In the genomic region with DNA sequence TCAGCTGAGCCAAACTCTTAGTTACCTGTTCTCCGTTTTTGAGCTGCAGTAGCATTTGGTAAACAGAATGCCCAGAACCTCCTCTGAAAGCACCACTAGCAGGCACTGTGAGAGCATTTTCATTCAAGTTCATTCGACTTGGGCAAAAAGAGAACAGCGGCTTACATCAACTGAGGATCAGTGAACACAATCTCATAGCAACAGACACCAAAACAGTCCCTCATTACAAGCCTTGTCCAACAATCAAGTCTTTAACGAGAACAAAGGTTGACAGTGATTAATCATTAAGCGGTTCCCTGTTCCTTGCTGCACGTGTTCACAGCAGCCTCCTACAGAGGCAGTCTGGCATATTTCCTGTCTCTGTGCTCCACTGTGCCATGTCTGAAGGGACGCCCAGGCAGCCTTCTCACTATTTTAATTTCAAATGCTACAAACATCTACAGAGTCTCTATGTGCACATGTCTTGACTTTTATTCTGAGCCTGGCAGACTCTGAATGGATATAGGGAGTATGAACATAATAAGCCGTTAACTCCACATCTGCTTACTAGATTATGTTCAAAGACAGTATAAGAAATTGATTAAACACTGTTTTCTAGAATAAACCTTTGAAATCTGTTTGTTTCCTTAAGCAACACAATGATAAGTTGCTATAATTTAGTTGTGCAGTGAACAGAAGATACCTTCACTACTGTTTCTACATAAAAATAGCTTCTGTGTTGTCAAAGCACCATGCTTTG, we compare ENCODE assay signal across 1 cellular context.
TF ChIP-seq lines count a peak whose summit lies in the region.

No MANE protein-coding gene starts in this region.

TF ChIP-seq in HepG2, 621 proteins besides CTCF, POLR2A, EP300 and RAD21 (continued from another document and continues in another):
- TF ChIP-seq, protein P1, sequence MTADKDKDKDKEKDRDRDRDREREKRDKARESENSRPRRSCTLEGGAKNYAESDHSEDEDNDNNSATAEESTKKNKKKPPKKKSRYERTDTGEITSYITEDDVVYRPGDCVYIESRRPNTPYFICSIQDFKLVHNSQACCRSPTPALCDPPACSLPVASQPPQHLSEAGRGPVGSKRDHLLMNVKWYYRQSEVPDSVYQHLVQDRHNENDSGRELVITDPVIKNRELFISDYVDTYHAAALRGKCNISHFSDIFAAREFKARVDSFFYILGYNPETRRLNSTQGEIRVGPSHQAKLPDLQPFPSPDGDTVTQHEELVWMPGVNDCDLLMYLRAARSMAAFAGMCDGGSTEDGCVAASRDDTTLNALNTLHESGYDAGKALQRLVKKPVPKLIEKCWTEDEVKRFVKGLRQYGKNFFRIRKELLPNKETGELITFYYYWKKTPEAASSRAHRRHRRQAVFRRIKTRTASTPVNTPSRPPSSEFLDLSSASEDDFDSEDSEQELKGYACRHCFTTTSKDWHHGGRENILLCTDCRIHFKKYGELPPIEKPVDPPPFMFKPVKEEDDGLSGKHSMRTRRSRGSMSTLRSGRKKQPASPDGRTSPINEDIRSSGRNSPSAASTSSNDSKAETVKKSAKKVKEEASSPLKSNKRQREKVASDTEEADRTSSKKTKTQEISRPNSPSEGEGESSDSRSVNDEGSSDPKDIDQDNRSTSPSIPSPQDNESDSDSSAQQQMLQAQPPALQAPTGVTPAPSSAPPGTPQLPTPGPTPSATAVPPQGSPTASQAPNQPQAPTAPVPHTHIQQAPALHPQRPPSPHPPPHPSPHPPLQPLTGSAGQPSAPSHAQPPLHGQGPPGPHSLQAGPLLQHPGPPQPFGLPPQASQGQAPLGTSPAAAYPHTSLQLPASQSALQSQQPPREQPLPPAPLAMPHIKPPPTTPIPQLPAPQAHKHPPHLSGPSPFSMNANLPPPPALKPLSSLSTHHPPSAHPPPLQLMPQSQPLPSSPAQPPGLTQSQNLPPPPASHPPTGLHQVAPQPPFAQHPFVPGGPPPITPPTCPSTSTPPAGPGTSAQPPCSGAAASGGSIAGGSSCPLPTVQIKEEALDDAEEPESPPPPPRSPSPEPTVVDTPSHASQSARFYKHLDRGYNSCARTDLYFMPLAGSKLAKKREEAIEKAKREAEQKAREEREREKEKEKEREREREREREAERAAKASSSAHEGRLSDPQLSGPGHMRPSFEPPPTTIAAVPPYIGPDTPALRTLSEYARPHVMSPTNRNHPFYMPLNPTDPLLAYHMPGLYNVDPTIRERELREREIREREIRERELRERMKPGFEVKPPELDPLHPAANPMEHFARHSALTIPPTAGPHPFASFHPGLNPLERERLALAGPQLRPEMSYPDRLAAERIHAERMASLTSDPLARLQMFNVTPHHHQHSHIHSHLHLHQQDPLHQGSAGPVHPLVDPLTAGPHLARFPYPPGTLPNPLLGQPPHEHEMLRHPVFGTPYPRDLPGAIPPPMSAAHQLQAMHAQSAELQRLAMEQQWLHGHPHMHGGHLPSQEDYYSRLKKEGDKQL (CRISPR knock-in tag; IDR thresholded peaks at IDR 0.05; ENCODE audit: low read depth) = no peak; the same call in 1 of the 2 replicates
- no peak for TF ChIP-seq ZNF3 (CRISPR knock-in tag; IDR thresholded peaks at IDR 0.05)
- TF ChIP-seq, protein P2, sequence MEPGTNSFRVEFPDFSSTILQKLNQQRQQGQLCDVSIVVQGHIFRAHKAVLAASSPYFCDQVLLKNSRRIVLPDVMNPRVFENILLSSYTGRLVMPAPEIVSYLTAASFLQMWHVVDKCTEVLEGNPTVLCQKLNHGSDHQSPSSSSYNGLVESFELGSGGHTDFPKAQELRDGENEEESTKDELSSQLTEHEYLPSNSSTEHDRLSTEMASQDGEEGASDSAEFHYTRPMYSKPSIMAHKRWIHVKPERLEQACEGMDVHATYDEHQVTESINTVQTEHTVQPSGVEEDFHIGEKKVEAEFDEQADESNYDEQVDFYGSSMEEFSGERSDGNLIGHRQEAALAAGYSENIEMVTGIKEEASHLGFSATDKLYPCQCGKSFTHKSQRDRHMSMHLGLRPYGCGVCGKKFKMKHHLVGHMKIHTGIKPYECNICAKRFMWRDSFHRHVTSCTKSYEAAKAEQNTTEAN (CRISPR knock-in tag; conservative IDR thresholded peaks at IDR 0.05) = no peak; the same call in none of the 2 replicates
- 0 out of 2 replicates have a peak, but pooled peaks have one; percentile 21 for TF ChIP-seq ZNF354B (CRISPR knock-in tag; IDR thresholded peaks at IDR 0.05)
- peak; percentile 64 for TF ChIP-seq DMAP1 (CRISPR knock-in tag; IDR thresholded peaks at IDR 0.05)
- peak; percentile 60; the same call in 1 of the 2 replicates for TF ChIP-seq KDM2A (CRISPR knock-in tag; IDR thresholded peaks at IDR 0.05; ENCODE audit: borderline replicate concordance, low read depth)
- TF ChIP-seq PPARG (CRISPR knock-in tag; conservative IDR thresholded peaks at IDR 0.05) = peak; percentile 98
- no peak for TF ChIP-seq JARID2 (CRISPR knock-in tag; IDR thresholded peaks at IDR 0.05; ENCODE audit: insufficient replicate concordance)
- 0 out of 2 replicates have a peak, but pooled peaks have one; percentile 50 for TF ChIP-seq RNF2 (conservative IDR thresholded peaks at IDR 0.05; ENCODE audit: low read depth)
- TF ChIP-seq, protein P3, sequence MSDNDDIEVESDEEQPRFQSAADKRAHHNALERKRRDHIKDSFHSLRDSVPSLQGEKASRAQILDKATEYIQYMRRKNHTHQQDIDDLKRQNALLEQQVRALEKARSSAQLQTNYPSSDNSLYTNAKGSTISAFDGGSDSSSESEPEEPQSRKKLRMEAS (IDR thresholded peaks at IDR 0.05) = peak; percentile 95
- no peak for TF ChIP-seq ZFP90 (CRISPR knock-in tag; IDR thresholded peaks at IDR 0.05; ENCODE audit: borderline replicate concordance)
- 0 out of 2 replicates have a peak, but pooled peaks have one; percentile 48 for TF ChIP-seq CREB1 (IDR thresholded peaks at IDR 0.05)
- TF ChIP-seq CREB1 (CRISPR knock-in tag; IDR thresholded peaks at IDR 0.05) = peak; percentile 61
- TF ChIP-seq, protein P4, sequence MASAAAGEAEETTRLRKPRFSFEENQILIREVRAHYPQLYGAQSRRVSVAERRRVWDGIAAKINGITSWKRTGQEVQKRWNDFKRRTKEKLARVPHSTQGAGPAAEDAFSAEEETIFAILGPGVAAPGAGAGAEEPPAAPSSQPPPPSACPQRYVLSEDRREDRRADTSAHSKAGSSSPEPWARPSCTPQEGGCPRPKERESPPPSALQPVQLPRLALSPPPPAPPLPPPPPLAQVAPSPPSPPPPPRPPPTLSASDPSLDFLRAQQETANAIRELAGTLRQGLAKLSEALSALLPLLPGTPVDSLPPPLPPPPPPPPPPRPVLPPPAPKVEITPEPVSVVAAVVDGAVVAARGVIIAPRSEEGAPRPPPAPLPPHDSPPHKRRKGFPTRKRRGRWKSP (CRISPR knock-in tag; IDR thresholded peaks at IDR 0.05) = peak; percentile 28; the same call in 1 of the 2 replicates
- TF ChIP-seq ZNF10 (CRISPR knock-in tag; IDR thresholded peaks at IDR 0.05; ENCODE audit: borderline replicate concordance, low read depth) = no peak
- no peak; the same call in 1 of the 2 replicates for TF ChIP-seq ZNF12 (CRISPR knock-in tag; IDR thresholded peaks at IDR 0.05)
- no peak for TF ChIP-seq ZNF446 (CRISPR knock-in tag; IDR thresholded peaks at IDR 0.05)
- TF ChIP-seq, protein P5, sequence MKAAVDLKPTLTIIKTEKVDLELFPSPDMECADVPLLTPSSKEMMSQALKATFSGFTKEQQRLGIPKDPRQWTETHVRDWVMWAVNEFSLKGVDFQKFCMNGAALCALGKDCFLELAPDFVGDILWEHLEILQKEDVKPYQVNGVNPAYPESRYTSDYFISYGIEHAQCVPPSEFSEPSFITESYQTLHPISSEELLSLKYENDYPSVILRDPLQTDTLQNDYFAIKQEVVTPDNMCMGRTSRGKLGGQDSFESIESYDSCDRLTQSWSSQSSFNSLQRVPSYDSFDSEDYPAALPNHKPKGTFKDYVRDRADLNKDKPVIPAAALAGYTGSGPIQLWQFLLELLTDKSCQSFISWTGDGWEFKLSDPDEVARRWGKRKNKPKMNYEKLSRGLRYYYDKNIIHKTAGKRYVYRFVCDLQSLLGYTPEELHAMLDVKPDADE (CRISPR knock-in tag; IDR thresholded peaks at IDR 0.05) = no peak
- no peak for TF ChIP-seq ZNF598 (CRISPR knock-in tag; IDR thresholded peaks at IDR 0.05; ENCODE audit: borderline replicate concordance)
- TF ChIP-seq MEIS1 (CRISPR knock-in tag; IDR thresholded peaks at IDR 0.05; ENCODE audit: borderline replicate concordance) = peak; percentile 85; the same call in 1 of the 2 replicates
- TF ChIP-seq, protein P6, sequence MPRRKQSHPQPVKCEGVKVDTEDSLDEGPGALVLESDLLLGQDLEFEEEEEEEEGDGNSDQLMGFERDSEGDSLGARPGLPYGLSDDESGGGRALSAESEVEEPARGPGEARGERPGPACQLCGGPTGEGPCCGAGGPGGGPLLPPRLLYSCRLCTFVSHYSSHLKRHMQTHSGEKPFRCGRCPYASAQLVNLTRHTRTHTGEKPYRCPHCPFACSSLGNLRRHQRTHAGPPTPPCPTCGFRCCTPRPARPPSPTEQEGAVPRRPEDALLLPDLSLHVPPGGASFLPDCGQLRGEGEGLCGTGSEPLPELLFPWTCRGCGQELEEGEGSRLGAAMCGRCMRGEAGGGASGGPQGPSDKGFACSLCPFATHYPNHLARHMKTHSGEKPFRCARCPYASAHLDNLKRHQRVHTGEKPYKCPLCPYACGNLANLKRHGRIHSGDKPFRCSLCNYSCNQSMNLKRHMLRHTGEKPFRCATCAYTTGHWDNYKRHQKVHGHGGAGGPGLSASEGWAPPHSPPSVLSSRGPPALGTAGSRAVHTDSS (CRISPR knock-in tag; conservative IDR thresholded peaks at IDR 0.05) = no peak
- TF ChIP-seq MBD4 (IDR thresholded peaks at IDR 0.05; ENCODE audit: borderline replicate concordance, low read length) = peak; percentile 73; the same call in 1 of the 2 replicates
- TF ChIP-seq, protein P7, sequence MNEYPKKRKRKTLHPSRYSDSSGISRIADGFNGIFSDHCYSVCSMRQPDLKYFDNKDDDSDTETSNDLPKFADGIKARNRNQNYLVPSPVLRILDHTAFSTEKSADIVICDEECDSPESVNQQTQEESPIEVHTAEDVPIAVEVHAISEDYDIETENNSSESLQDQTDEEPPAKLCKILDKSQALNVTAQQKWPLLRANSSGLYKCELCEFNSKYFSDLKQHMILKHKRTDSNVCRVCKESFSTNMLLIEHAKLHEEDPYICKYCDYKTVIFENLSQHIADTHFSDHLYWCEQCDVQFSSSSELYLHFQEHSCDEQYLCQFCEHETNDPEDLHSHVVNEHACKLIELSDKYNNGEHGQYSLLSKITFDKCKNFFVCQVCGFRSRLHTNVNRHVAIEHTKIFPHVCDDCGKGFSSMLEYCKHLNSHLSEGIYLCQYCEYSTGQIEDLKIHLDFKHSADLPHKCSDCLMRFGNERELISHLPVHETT (CRISPR knock-in tag; conservative IDR thresholded peaks at IDR 0.05) = no peak
- no peak; the same call in 1 of the 2 replicates for TF ChIP-seq NFYC (CRISPR knock-in tag; IDR thresholded peaks at IDR 0.05)
- TF ChIP-seq ZNF550 (CRISPR knock-in tag; IDR thresholded peaks at IDR 0.05; ENCODE audit: borderline replicate concordance) = no peak
- TF ChIP-seq ZNF773 (CRISPR knock-in tag; IDR thresholded peaks at IDR 0.05; ENCODE audit: borderline replicate concordance) = no peak
- TF ChIP-seq POLR2G (IDR thresholded peaks at IDR 0.05; ENCODE audit: low read depth, low read length) = peak; percentile 52; the same call in 1 of the 2 replicates
- TF ChIP-seq ASH2L (IDR thresholded peaks at IDR 0.05; ENCODE audit: insufficient read length, low read depth, low read length) = peak; percentile 80
- TF ChIP-seq ZNF775 (CRISPR knock-in tag; IDR thresholded peaks at IDR 0.05; ENCODE audit: borderline replicate concordance) = no peak; the same call in 1 of the 2 replicates
- no peak for TF ChIP-seq ZNF724P (CRISPR knock-in tag; IDR thresholded peaks at IDR 0.05; ENCODE audit: borderline replicate concordance)
- 0 out of 2 replicates have a peak, but pooled peaks have one; percentile 19 for TF ChIP-seq ZFP37 (CRISPR knock-in tag; IDR thresholded peaks at IDR 0.05; ENCODE audit: borderline replicate concordance)
- TF ChIP-seq SOX6 (IDR thresholded peaks at IDR 0.05) = no peak
- peak; percentile 99 for TF ChIP-seq SOX6 (CRISPR knock-in tag; IDR thresholded peaks at IDR 0.05)
- no peak for TF ChIP-seq ZNF713 (CRISPR knock-in tag; IDR thresholded peaks at IDR 0.05)
- peak; percentile 84 for TF ChIP-seq HDAC1 (CRISPR knock-in tag; IDR thresholded peaks at IDR 0.05)
- TF ChIP-seq ZNF772 (CRISPR knock-in tag; IDR thresholded peaks at IDR 0.05) = peak; percentile 79; the same call in 1 of the 2 replicates
- TF ChIP-seq NRL (CRISPR knock-in tag; IDR thresholded peaks at IDR 0.05; ENCODE audit: borderline replicate concordance) = no peak
- TF ChIP-seq, protein P8, sequence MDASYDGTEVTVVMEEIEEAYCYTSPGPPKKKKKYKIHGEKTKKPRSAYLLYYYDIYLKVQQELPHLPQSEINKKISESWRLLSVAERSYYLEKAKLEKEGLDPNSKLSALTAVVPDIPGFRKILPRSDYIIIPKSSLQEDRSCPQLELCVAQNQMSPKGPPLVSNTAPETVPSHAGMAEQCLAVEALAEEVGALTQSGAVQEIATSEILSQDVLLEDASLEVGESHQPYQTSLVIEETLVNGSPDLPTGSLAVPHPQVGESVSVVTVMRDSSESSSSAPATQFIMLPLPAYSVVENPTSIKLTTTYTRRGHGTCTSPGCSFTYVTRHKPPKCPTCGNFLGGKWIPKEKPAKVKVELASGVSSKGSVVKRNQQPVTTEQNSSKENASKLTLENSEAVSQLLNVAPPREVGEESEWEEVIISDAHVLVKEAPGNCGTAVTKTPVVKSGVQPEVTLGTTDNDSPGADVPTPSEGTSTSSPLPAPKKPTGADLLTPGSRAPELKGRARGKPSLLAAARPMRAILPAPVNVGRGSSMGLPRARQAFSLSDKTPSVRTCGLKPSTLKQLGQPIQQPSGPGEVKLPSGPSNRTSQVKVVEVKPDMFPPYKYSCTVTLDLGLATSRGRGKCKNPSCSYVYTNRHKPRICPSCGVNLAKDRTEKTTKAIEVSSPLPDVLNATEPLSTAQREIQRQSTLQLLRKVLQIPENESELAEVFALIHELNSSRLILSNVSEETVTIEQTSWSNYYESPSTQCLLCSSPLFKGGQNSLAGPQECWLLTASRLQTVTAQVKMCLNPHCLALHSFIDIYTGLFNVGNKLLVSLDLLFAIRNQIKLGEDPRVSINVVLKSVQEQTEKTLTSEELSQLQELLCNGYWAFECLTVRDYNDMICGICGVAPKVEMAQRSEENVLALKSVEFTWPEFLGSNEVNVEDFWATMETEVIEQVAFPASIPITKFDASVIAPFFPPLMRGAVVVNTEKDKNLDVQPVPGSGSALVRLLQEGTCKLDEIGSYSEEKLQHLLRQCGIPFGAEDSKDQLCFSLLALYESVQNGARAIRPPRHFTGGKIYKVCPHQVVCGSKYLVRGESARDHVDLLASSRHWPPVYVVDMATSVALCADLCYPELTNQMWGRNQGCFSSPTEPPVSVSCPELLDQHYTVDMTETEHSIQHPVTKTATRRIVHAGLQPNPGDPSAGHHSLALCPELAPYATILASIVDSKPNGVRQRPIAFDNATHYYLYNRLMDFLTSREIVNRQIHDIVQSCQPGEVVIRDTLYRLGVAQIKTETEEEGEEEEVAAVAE (CRISPR knock-in tag; IDR thresholded peaks at IDR 0.05; ENCODE audit: borderline replicate concordance) = peak; percentile 67; the same call in 1 of the 2 replicates
- TF ChIP-seq, protein P9, sequence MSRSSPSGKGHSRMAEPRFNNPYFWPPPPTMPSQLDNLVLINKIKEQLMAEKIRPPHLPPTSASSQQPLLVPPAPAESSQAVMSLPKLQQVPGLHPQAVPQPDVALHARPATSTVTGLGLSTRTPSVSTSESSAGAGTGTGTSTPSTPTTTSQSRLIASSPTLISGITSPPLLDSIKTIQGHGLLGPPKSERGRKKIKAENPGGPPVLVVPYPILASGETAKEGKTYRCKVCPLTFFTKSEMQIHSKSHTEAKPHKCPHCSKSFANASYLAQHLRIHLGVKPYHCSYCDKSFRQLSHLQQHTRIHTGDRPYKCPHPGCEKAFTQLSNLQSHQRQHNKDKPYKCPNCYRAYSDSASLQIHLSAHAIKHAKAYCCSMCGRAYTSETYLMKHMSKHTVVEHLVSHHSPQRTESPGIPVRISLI (CRISPR knock-in tag; IDR thresholded peaks at IDR 0.05; ENCODE audit: borderline replicate concordance) = peak; percentile 64; the same call in 1 of the 2 replicates
- TF ChIP-seq SRSF4 (IDR thresholded peaks at IDR 0.05; ENCODE audit: low read depth, low read length, poor library complexity, severe bottlenecking) = no peak
- peak; percentile 99 for TF ChIP-seq ETV5 (CRISPR knock-in tag; IDR thresholded peaks at IDR 0.05; ENCODE audit: borderline replicate concordance)
